In the genomic region with DNA sequence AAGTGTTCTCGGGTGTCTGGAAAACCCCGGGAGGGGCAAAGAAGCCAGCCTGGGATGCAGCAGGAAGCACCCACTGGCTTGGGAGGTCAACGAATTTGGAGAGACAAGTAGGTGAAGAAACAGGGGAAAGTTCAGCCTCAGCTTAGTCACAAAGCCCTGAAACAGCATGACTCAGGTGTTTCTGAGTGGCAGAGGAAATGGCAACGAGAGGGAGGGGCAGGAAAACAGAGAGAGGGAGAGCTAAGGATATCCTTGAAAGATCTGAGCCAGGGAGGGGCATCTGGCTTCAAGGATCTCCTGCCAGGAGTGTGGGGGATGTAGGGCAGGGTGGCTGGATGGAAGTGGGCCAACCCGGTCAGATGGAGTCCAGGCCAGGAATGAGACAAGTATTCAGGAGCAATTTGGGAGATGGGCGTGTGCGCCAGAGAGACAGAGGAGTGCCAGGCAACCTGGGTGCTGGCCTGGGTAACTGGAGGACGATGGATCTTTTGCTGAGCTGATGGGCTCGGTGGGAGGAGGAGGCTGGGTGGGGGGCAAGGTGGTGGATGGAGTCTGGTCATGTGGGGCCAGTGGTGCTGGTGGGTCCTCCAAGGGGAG, we compare ENCODE assay signal across 8 cellular contexts. TPM values are rescaled to one million over a fixed set of nuclear protein-coding genes. Genes with fewer than 3 reads are reported as not detected.
DNase-seq lines count a peak whose midpoint lies in the region; ATAC-seq, FAIRE-seq and TF ChIP-seq lines count a peak whose summit lies in the region.

No MANE protein-coding gene starts in this region.

- H3K27me3 ChIP-seq in mammary epithelial cell (ENCODE audit: insufficient read depth, low read length) = no peaks in the 10 kb centered on the region
- no peaks in the 10 kb centered on the region for H3K27me3 ChIP-seq in lower lobe of right lung (ENCODE audit: low read depth)

- no peak overlapping the region for H3K9ac ChIP-seq in mammary epithelial cell (ENCODE audit: insufficient read depth, low read length)

- H3K4me3 Mint-ChIP-seq in type B pancreatic cell = peak overlapping the region; percentile 67

- CTCF ChIA-PET in mammary epithelial cell (lab: Charles Lee; ENCODE audit: low non-redundant PET) = interaction anchor here (0.6 to 0.7 kb wide), 3 partner anchors 23 to 37 kb away, joined by 3 to 21 read pairs (median 13); no protein-coding TSS in a partner anchor

- peak overlapping the region; percentile 43 for H2AFZ ChIP-seq in mammary epithelial cell (ENCODE audit: low read depth, low read length)

- in situ Hi-C loops in ACHN (cut with HindIII; ENCODE audit: low pct_ligation_motif_present, low pct_unique_long_range_greater_than_20kb, low sequenced_read_pairs) = no loop called here
- in situ Hi-C loops in mammary epithelial cell (cut with MboI; ENCODE audit: low sequenced_read_pairs in 2 of 2) = no loop called here

- peaks cover 4% of the 10 kb centered on the region for H3K36me3 Mint-ChIP-seq in type B pancreatic cell

- H3K4me1 Mint-ChIP-seq in type B pancreatic cell (ENCODE audit: unreplicated experiment) = peaks cover 21% of the 10 kb centered on the region

- intact Hi-C loops in mammary epithelial cell (cut with micrococcal nuclease) = loop anchor here (2.0 kb wide), 1 partner anchor 23 kb away; no protein-coding TSS in a partner anchor
- intact Hi-C loops in lower lobe of right lung (cut with DNase I) = no loop called here

- 8% methylated on average over 8 of the region's 9 CpGs for WGBS in mammary epithelial cell (ENCODE audit: low coverage, missing lambda C conversion rate)

- no peak for TF ChIP-seq POLR2A in H54 (IDR thresholded peaks at IDR 0.05; ENCODE audit: low read depth, low read length)

- peak; percentile 82 to 90 for ATAC-seq in lower lobe of right lung
- ATAC-seq in HG03378 (IDR thresholded peaks at IDR 0.05; ENCODE audit: unreplicated experiment) = no peak

- H3K36me3 ChIP-seq in mammary epithelial cell (ENCODE audit: insufficient read depth, low read length) (peaks cover 5% of the 10 kb centered on the region), lower lobe of right lung (no peaks in the 10 kb centered on the region)

- H3K27ac ChIP-seq in mammary epithelial cell (ENCODE audit: insufficient read depth, low read depth, low read length) = peak overlapping the region; percentile 62
- H3K27ac ChIP-seq in lower lobe of right lung = peak overlapping the region; percentile 65

- H3K27me3 Mint-ChIP-seq in type B pancreatic cell = peaks cover 6% of the 10 kb centered on the region

- H3K4me3 ChIP-seq in mammary epithelial cell (replicated peaks in 1 of 3; ENCODE audit: insufficient read depth in 1 of 3, low read depth in 2 of 3, low read length in 3 of 3) = no peak overlapping the region
- no peak overlapping the region for H3K4me3 ChIP-seq in lower lobe of right lung

- peak; percentile 95 for DNase-seq in ACHN
- peak; percentile 96 for DNase-seq in H54 (ENCODE audit: insufficient read length, low spot score)
- DNase-seq in RCC 7860 (ENCODE audit: low spot score) = peak; percentile 95
- peak; percentile 93 for DNase-seq in mammary epithelial cell
- peak; percentile 64 for DNase-seq in lower lobe of right lung
- DNase-seq in type B pancreatic cell (ENCODE audit: extremely low spot score, unreplicated experiment) = no peak
- no peak for DNase-seq in NCI-H146 treated with DMSO at 0.1 percent for 48 hours (lab: John Stamatoyannopoulos, UW; ENCODE audit: unreplicated experiment)

- H3K4me1 ChIP-seq in mammary epithelial cell (ENCODE audit: insufficient read depth, low read length) (peaks cover 31% of the 10 kb centered on the region), lower lobe of right lung (peaks cover 29% of the 10 kb centered on the region)

- peaks cover 4% of the 10 kb centered on the region for H3K9me3 Mint-ChIP-seq in type B pancreatic cell

- H3K79me2 ChIP-seq in mammary epithelial cell (ENCODE audit: insufficient read depth, low read length) = no peaks in the 10 kb centered on the region

- FAIRE-seq in H54 (lab: Jason Lieb, UNC) (peak; percentile 84), RCC 7860 (lab: Jason Lieb, UNC) (peak; percentile 91)

- no peak for TF ChIP-seq CTCF in mammary epithelial cell (conservative IDR thresholded peaks at IDR 0.05 in 1 of 2, IDR thresholded peaks at IDR 0.05 in 1 of 2; ENCODE audit: extremely low read depth in 1 of 2, insufficient read depth in 1 of 2, low read depth in 1 of 2, low read length in 2 of 2)
- TF ChIP-seq CTCF in lower lobe of right lung (IDR thresholded peaks at IDR 0.05) = no peak
- no peak for TF ChIP-seq CTCF in type B pancreatic cell (conservative IDR thresholded peaks at IDR 0.05)

- dilution Hi-C loops in mammary epithelial cell (cut with HindIII; ENCODE audit: low sequenced_read_pairs) = no loop called here

- no TSS peak for BruUV-seq in mammary epithelial cell (replicated peaks; lab: Mats Ljungman, UMichigan)

- peak overlapping the region; percentile 99 for H3K27ac Mint-ChIP-seq in type B pancreatic cell

- H3K9me3 ChIP-seq in mammary epithelial cell (replicated peaks; ENCODE audit: insufficient read depth, low read length) (no peaks in the 10 kb centered on the region), lower lobe of right lung (no peaks in the 10 kb centered on the region)

- no peaks in the 10 kb centered on the region for H4K20me1 ChIP-seq in mammary epithelial cell (ENCODE audit: insufficient read depth, low read length)

- peak overlapping the region; percentile 26 for H3K4me2 ChIP-seq in mammary epithelial cell (ENCODE audit: insufficient read depth, low read depth, low read length)

RNA-seq across cellular contexts. Expression of a gene that starts 27.2 kb away (rescaled TPM):
- 100 to 1,000 TPM in 1 of 2 donors, 10 to 100 TPM in 1; 80.7 to 113 TPM for total RNA-seq in mammary epithelial cell
- 49.6 TPM for polyA plus RNA-seq in mammary epithelial cell
- 62.4 TPM for polyA minus RNA-seq in mammary epithelial cell
- total RNA-seq in lower lobe of right lung = 41.7 TPM
- 10.6 and 13.3 TPM in 2 replicates for total RNA-seq in type B pancreatic cell (ENCODE audit: low replicate concordance)

RNA-seq across cellular contexts. Expression of a gene that starts 45.8 kb away (rescaled TPM):
- total RNA-seq in mammary epithelial cell (10 to 100 TPM; 36.3 to 38.5 TPM), lower lobe of right lung (49.5 TPM), type B pancreatic cell (ENCODE audit: low replicate concordance) (21.0 and 38.4 TPM in 2 replicates)
- 28.3 TPM for polyA plus RNA-seq in mammary epithelial cell
- polyA minus RNA-seq in mammary epithelial cell = 30.4 TPM

RNA-seq across cellular contexts. Expression of a gene that starts 57.5 kb away (rescaled TPM):
- total RNA-seq in mammary epithelial cell (10 to 100 TPM; 13.5 to 83.9 TPM), lower lobe of right lung (106 TPM), type B pancreatic cell (ENCODE audit: low replicate concordance) (83.4 and 157 TPM in 2 replicates)
- polyA plus RNA-seq in mammary epithelial cell = 54.1 TPM
- 21.9 TPM for polyA minus RNA-seq in mammary epithelial cell

Comparison
In these comparisons a context has a peak if more than half of its experiments do, and no peak if none do; other contexts are left out.
1. DNase-seq: peak in ACHN (single experiment), H54 (single experiment), RCC 7860 (single experiment), mammary epithelial cell (single experiment) and lower lobe of right lung (single experiment); none in type B pancreatic cell (single experiment) and NCI-H146 treated with DMSO at 0.1 percent for 48 hours (single experiment).